8 cellular contexts compared by ENCODE assay signal in genomic region chr22:46537221-46537945, GRCh38. TPM values are rescaled to one million over a fixed set of nuclear protein-coding genes. Genes with fewer than 3 reads are reported as not detected.
DNase-seq lines count a peak whose midpoint lies in the region; ATAC-seq and TF ChIP-seq lines count a peak whose summit lies in the region.

Gene CELSR1 (minus strand): TSS chr22:46537620. CDS start chr22:46537170, 450 bp downstream.

- H3K4me3 ChIP-seq in breast epithelium (peak within 1 kb of the TSS; percentile 44 to 87 (median 67)), tibial nerve (peak within 1 kb of the TSS in 3 of 4 donors; percentile 27 to 50 (median 28))

- H3K4me1 ChIP-seq in breast epithelium (peaks cover 3 to 21% of the 10 kb centered on the region in 2 donors), tibial nerve (peaks cover 0 to 23% (median 8%) of the 10 kb centered on the region in 4 donors)

- ATAC-seq in left colon, result peak; percentile 49
- no peak for ATAC-seq in HG03565 (IDR thresholded peaks at IDR 0.05; ENCODE audit: unreplicated experiment)

- peak within 1 kb of the TSS; percentile 64 to 90 for H3K27ac ChIP-seq in breast epithelium
- no peak within 1 kb of the TSS for H3K27ac ChIP-seq in tibial nerve

- TF ChIP-seq CTCF in breast epithelium (IDR thresholded peaks at IDR 0.05), result no peak
- no peak for TF ChIP-seq CTCF in tibial nerve (IDR thresholded peaks at IDR 0.05)

- no peak for TF ChIP-seq POLR2A in breast epithelium (IDR thresholded peaks at IDR 0.05)
- TF ChIP-seq POLR2A in tibial nerve (IDR thresholded peaks at IDR 0.05), result no peak

- 0% methylated on average over 15 of the region's 102 CpGs; no CpG with 5 or more reads in 1 of the 2 donors for WGBS in tibial nerve, 2 donors

- H3K27me3 ChIP-seq in breast epithelium (no peaks in the 10 kb centered on the region), tibial nerve (peaks cover 0 to 43% of the 10 kb centered on the region in 2 donors)

- in situ Hi-C loops in KBM-7 (cut with MboI; ENCODE audit: low pct_unique_long_range_greater_than_20kb, low sequenced_read_pairs), result loop anchor here (10.0 to 25.0 kb wide), 2 partner anchors 183 to 525 kb away; no protein-coding TSS in a partner anchor

- H3K9me3 ChIP-seq in breast epithelium, result no peaks in the 10 kb centered on the region
- H3K9me3 ChIP-seq in tibial nerve, result no peaks in the 10 kb centered on the region

- TF ChIP-seq EP300 in tibial nerve (IDR thresholded peaks at IDR 0.05), result no peak

- no peaks in the 10 kb centered on the region for H3K36me3 ChIP-seq in breast epithelium
- no peaks in the 10 kb centered on the region for H3K36me3 ChIP-seq in tibial nerve

- intact Hi-C loops in breast epithelium (cut with DNase I; ENCODE audit: low total_unique reads) (loop anchor here (5.0 to 10.0 kb wide), 2 partner anchors 183 to 1030 kb away; no protein-coding TSS in a partner anchor), left colon (cut with DNase I, micrococcal nuclease) (no loop called here)

- DNase-seq in GM03348 (ENCODE audit: low spot score) (peak; percentile 74), NCI-H146 treated with DMSO at 0.1 percent for 48 hours (lab: John Stamatoyannopoulos, UW; ENCODE audit: unreplicated experiment) (peak; percentile 5), breast epithelium (ENCODE audit: low spot score in 2 of 2) (no peak), left colon (peak in 1 of 2 donors; percentile 39), tibial nerve (ENCODE audit: low spot score in 2 of 2) (no peak), KBM-7 (no peak), middle frontal gyrus (ENCODE audit: extremely low spot score, low spot score) (no peak)

RNA-seq across cellular contexts. Expression of gene CELSR1, which starts in this region (rescaled TPM):
- total RNA-seq in breast epithelium (10 to 100 TPM in 2 of 3 donors, under 1 TPM in 1; 0.96 to 36.7 (median 21.2) TPM), left colon (1 to 10 TPM; 1.8 to 4.9 TPM), tibial nerve (1 to 10 TPM; 1.0 to 5.9 (median 2.6) TPM)

Comparison
In these comparisons a context has a peak if more than half of its experiments do, and no peak if none do; other contexts are left out.
1. DNase-seq: peak in GM03348 (single experiment) and NCI-H146 treated with DMSO at 0.1 percent for 48 hours (single experiment); none in breast epithelium (0 of 2), tibial nerve (0 of 2), KBM-7 (single experiment) and middle frontal gyrus (single experiment).
2. H3K27ac ChIP-seq: peak in breast epithelium (2 of 2); none in tibial nerve (0 of 4).